ENCODE assay signal across 2 cellular contexts in genomic region chr2:102562529-102562928, GRCh38. TPM values are rescaled to one million over a fixed set of nuclear protein-coding genes. Genes with fewer than 3 reads are reported as not detected.
"Had no signal": no experiment of that assay in that cellular context is flagged by ENCODE, and none has a peak within 500 bp of the region (broad histone marks: within the 10 kb centered on the region; RNA-seq: fewer than 3 reads in every experiment).

No MANE protein-coding gene starts in this region.

RNA-seq across cellular contexts. Expression of gene SLC9A2, which starts 56.8 kb away (rescaled TPM):
- total RNA-seq: LHCN-M2 had no signal
- polyA plus RNA-seq: SK-N-SH had no signal
